In genomic region chr15:66402885-66403284, GRCh38 we compare ENCODE assay signal across 22 cellular contexts. TPM values are rescaled to one million over a fixed set of nuclear protein-coding genes. Genes with fewer than 3 reads are reported as not detected.
DNase-seq lines count a peak whose midpoint lies in the region; ATAC-seq, FAIRE-seq and TF ChIP-seq lines count a peak whose summit lies in the region.
"Had no signal": no experiment of that assay in that cellular context is flagged by ENCODE, and none has a peak within 500 bp of the region (broad histone marks: within the 10 kb centered on the region; RNA-seq: fewer than 3 reads in every experiment).

No MANE protein-coding gene starts in this region.

- DNase-seq in activated CD4-positive, alpha-beta T cell treated with anti-CD3 and anti-CD28 coated beads for 36 hours: no peak
- DNase-seq in activated CD4-positive, alpha-beta T cell treated with anti-CD3 and anti-CD28 coated beads for 48 hours: no peak
- no peak for DNase-seq in GM12891 (ENCODE audit: insufficient read length, low spot score)
- DNase-seq in activated T-helper 1 cell treated with anti-CD3 and anti-CD28 coated beads, Interleukin-12 subunit alpha, Interleukin-12 subunit beta, Interleukin-2, Interleukin-4 antibody, amounts not matched to agents 30 ng/mL and 10 ng/mL and 1 ng/mL, durations not matched to agents 14 hours and 24 hours and 36 hours (ENCODE audit: low spot score): no peak
- no peak for DNase-seq in naive thymus-derived CD8-positive, alpha-beta T cell
- no peak for DNase-seq in sciatic nerve (ENCODE audit: low spot score)
- no peak for DNase-seq in activated CD4-positive, CD25-positive, alpha-beta regulatory T cell treated with anti-CD3 and anti-CD28 coated beads, Interleukin-2, amount 50 U/mL, for 72 hours
- DNase-seq: activated naive CD4-positive, alpha-beta T cell treated with anti-CD3 and anti-CD28 coated beads, Interleukin-2, amount 10 ng/mL, durations not matched to agents 7 days and 5 days; brain microvascular endothelial cell; C1 segment of cervical spinal cord; cortex of kidney; DMS53; kidney; mammary epithelial cell; NCI-H1092 treated with DMSO at 0.1 percent for 48 hours; NCI-H774; nephron progenitor cell; spleen; T-helper 9 cell had no signal

- peak; percentile 26 for FAIRE-seq in GM12891 (lab: Jason Lieb, UNC)
- FAIRE-seq: H54, kidney had no signal

- no peak for TF ChIP-seq POLR2A in GM12891 (IDR thresholded peaks at IDR 0.05; ENCODE audit: low read depth, low read length)

- H3K9me3 Mint-ChIP-seq in activated CD4-positive, alpha-beta T cell treated with anti-CD3 and anti-CD28 coated beads for 36 hours (ENCODE audit: low read depth): no peaks in the 10 kb centered on the region
- H3K9me3 Mint-ChIP-seq in activated T-helper 1 cell treated with anti-CD3 and anti-CD28 coated beads, Interleukin-12 subunit alpha, Interleukin-12 subunit beta, Interleukin-2, Interleukin-4 antibody, amounts not matched to agents 30 ng/mL and 10 ng/mL and 1 ng/mL, durations not matched to agents 14 hours and 24 hours and 36 hours: no peaks in the 10 kb centered on the region
- no peaks in the 10 kb centered on the region for H3K9me3 Mint-ChIP-seq in naive thymus-derived CD8-positive, alpha-beta T cell
- H3K9me3 Mint-ChIP-seq: activated naive CD4-positive, alpha-beta T cell treated with anti-CD3 and anti-CD28 coated beads, Interleukin-2, amount 10 ng/mL, durations not matched to agents 7 days and 5 days; IgD-negative memory B cell; nephron progenitor cell had no signal

- peak overlapping the region; percentile 24 for H3K27ac Mint-ChIP-seq in activated CD4-positive, alpha-beta T cell treated with anti-CD3 and anti-CD28 coated beads for 36 hours
- no peak overlapping the region for H3K27ac Mint-ChIP-seq in activated T-helper 1 cell treated with anti-CD3 and anti-CD28 coated beads, Interleukin-12 subunit alpha, Interleukin-12 subunit beta, Interleukin-2, Interleukin-4 antibody, amounts not matched to agents 30 ng/mL and 10 ng/mL and 1 ng/mL, durations not matched to agents 14 hours and 24 hours and 36 hours
- peak overlapping the region in 8 of 10 donors; percentile 43 to 89 (median 74) for H3K27ac Mint-ChIP-seq in naive thymus-derived CD8-positive, alpha-beta T cell
- H3K27ac Mint-ChIP-seq: IgD-negative memory B cell, nephron progenitor cell had no signal

- intact Hi-C loops in activated CD4-positive, alpha-beta T cell treated with anti-CD3 and anti-CD28 coated beads for 36 hours (cut with DNase I, micrococcal nuclease): loop anchor here in 1 of 2 experiments (5.0 kb wide), 1 partner anchor 46 kb away; the partner anchor contains the start of gene TIPIN
- intact Hi-C loops in activated T-helper 1 cell treated with anti-CD3 and anti-CD28 coated beads, Interleukin-12 subunit alpha, Interleukin-12 subunit beta, Interleukin-2, Interleukin-4 antibody, amounts not matched to agents 30 ng/mL and 10 ng/mL and 1 ng/mL, durations not matched to agents 14 hours and 24 hours and 36 hours (cut with micrococcal nuclease): loop anchor here (2.0 to 5.0 kb wide), 2 partner anchors 16 to 69 kb away; partner anchors contain the start of gene MAP2K1
- intact Hi-C loops in sciatic nerve (cut with DNase I): no loop called here

- H3K4me1 Mint-ChIP-seq in activated CD4-positive, alpha-beta T cell treated with anti-CD3 and anti-CD28 coated beads for 36 hours: peaks cover 85% of the 10 kb centered on the region
- peaks cover 89% of the 10 kb centered on the region for H3K4me1 Mint-ChIP-seq in activated T-helper 1 cell treated with anti-CD3 and anti-CD28 coated beads, Interleukin-12 subunit alpha, Interleukin-12 subunit beta, Interleukin-2, Interleukin-4 antibody, amounts not matched to agents 30 ng/mL and 10 ng/mL and 1 ng/mL, durations not matched to agents 14 hours and 24 hours and 36 hours (ENCODE audit: low read depth)
- H3K4me1 Mint-ChIP-seq in naive thymus-derived CD8-positive, alpha-beta T cell: peaks cover 41 to 86% (median 81%) of the 10 kb centered on the region in 4 donors

- POLR2A ChIA-PET in activated CD4-positive, alpha-beta T cell treated with anti-CD3 and anti-CD28 coated beads for 36 hours (lab: Charles Lee): interaction anchor here (0.5 kb wide), 1 partner anchor 444 kb away, joined by 7 read pairs; no protein-coding TSS in a partner anchor
- POLR2A ChIA-PET in naive thymus-derived CD8-positive, alpha-beta T cell (lab: Charles Lee): interaction anchor here (1.0 kb wide), 1 partner anchor 12 kb away, joined by 3 read pairs; no protein-coding TSS in a partner anchor

- ATAC-seq in activated CD4-positive, alpha-beta T cell treated with anti-CD3 and anti-CD28 coated beads for 36 hours: no peak
- no peak for ATAC-seq in naive thymus-derived CD8-positive, alpha-beta T cell
- ATAC-seq in GM21515 (IDR thresholded peaks at IDR 0.05; ENCODE audit: unreplicated experiment) (no peak), sciatic nerve (no peak)

- peaks cover 16% of the 10 kb centered on the region for H3K36me3 Mint-ChIP-seq in activated CD4-positive, alpha-beta T cell treated with anti-CD3 and anti-CD28 coated beads for 36 hours (ENCODE audit: low read depth)
- peaks cover 24% of the 10 kb centered on the region for H3K36me3 Mint-ChIP-seq in activated T-helper 1 cell treated with anti-CD3 and anti-CD28 coated beads, Interleukin-12 subunit alpha, Interleukin-12 subunit beta, Interleukin-2, Interleukin-4 antibody, amounts not matched to agents 30 ng/mL and 10 ng/mL and 1 ng/mL, durations not matched to agents 14 hours and 24 hours and 36 hours (ENCODE audit: low read depth)
- H3K36me3 Mint-ChIP-seq in naive thymus-derived CD8-positive, alpha-beta T cell: peaks cover 0 to 15% (median 0%) of the 10 kb centered on the region in 3 donors

- CTCF ChIA-PET in activated CD4-positive, alpha-beta T cell treated with anti-CD3 and anti-CD28 coated beads for 36 hours (lab: Charles Lee): interaction anchor here (0.8 to 3.1 kb wide), 7 partner anchors 8 to 48 kb away, joined by 3 to 19 read pairs (median 5); partner anchors contain the start of gene MAP2K1

- no peak overlapping the region for H3K4me3 Mint-ChIP-seq in activated CD4-positive, alpha-beta T cell treated with anti-CD3 and anti-CD28 coated beads for 36 hours
- peak overlapping the region; percentile 36 for H3K4me3 Mint-ChIP-seq in activated T-helper 1 cell treated with anti-CD3 and anti-CD28 coated beads, Interleukin-12 subunit alpha, Interleukin-12 subunit beta, Interleukin-2, Interleukin-4 antibody, amounts not matched to agents 30 ng/mL and 10 ng/mL and 1 ng/mL, durations not matched to agents 14 hours and 24 hours and 36 hours
- peak overlapping the region in 7 of 10 donors; percentile 14 to 87 (median 76) for H3K4me3 Mint-ChIP-seq in naive thymus-derived CD8-positive, alpha-beta T cell
- H3K4me3 Mint-ChIP-seq: nephron progenitor cell had no signal

- H3K27me3 Mint-ChIP-seq in activated CD4-positive, alpha-beta T cell treated with anti-CD3 and anti-CD28 coated beads for 36 hours: no peaks in the 10 kb centered on the region
- no peaks in the 10 kb centered on the region for H3K27me3 Mint-ChIP-seq in activated T-helper 1 cell treated with anti-CD3 and anti-CD28 coated beads, Interleukin-12 subunit alpha, Interleukin-12 subunit beta, Interleukin-2, Interleukin-4 antibody, amounts not matched to agents 30 ng/mL and 10 ng/mL and 1 ng/mL, durations not matched to agents 14 hours and 24 hours and 36 hours (ENCODE audit: insufficient read depth)
- no peaks in the 10 kb centered on the region for H3K27me3 Mint-ChIP-seq in naive thymus-derived CD8-positive, alpha-beta T cell
- H3K27me3 Mint-ChIP-seq: activated naive CD4-positive, alpha-beta T cell treated with anti-CD3 and anti-CD28 coated beads, Interleukin-2, amount 10 ng/mL, durations not matched to agents 7 days and 5 days; IgD-negative memory B cell had no signal

TF ChIP-seq in GM12891, 5 proteins besides CTCF, POLR2A, EP300 and RAD21:
- TF ChIP-seq POU2F2 (IDR thresholded peaks at IDR 0.05; ENCODE audit: low read depth, low read length) (no peak), SPI1 (IDR thresholded peaks at IDR 0.05; ENCODE audit: low read depth, low read length) (no peak), PAX5 (IDR thresholded peaks at IDR 0.05; ENCODE audit: insufficient read depth, low read length, severe bottlenecking) (no peak)

RNA-seq across cellular contexts. Expression of gene MAP2K1, which starts 16.2 kb away (rescaled TPM):
- 100 to 1,000 TPM in 1 of 2 experiments, 10 to 100 TPM in 1; 94.9 to 115 TPM for total RNA-seq in activated CD4-positive, alpha-beta T cell treated with anti-CD3 and anti-CD28 coated beads for 36 hours
- 61.9 TPM for polyA plus RNA-seq in GM12891 (2012; ENCODE audit: low read depth, missing spikeins)
- 82.5 and 86.6 TPM in 2 replicates for total RNA-seq in activated T-helper 1 cell treated with anti-CD3 and anti-CD28 coated beads, Interleukin-12 subunit alpha, Interleukin-12 subunit beta, Interleukin-2, Interleukin-4 antibody, amounts not matched to agents 30 ng/mL and 10 ng/mL and 1 ng/mL, durations not matched to agents 14 hours and 24 hours and 36 hours
- total RNA-seq in naive thymus-derived CD8-positive, alpha-beta T cell: 10 to 100 TPM; 49.3 to 50.8 TPM
- polyA plus RNA-seq in naive thymus-derived CD8-positive, alpha-beta T cell: 10 to 100 TPM; 34.7 to 41.7 (median 39.3) TPM
- 37.2 TPM for total RNA-seq in sciatic nerve

RNA-seq across cellular contexts. Expression of gene TIPIN, which starts 46.4 kb away (rescaled TPM):
- 10 to 100 TPM; 49.9 to 50.8 TPM for total RNA-seq in activated CD4-positive, alpha-beta T cell treated with anti-CD3 and anti-CD28 coated beads for 36 hours
- 22.8 TPM for polyA plus RNA-seq in GM12891 (2012; ENCODE audit: low read depth, missing spikeins)
- total RNA-seq in activated T-helper 1 cell treated with anti-CD3 and anti-CD28 coated beads, Interleukin-12 subunit alpha, Interleukin-12 subunit beta, Interleukin-2, Interleukin-4 antibody, amounts not matched to agents 30 ng/mL and 10 ng/mL and 1 ng/mL, durations not matched to agents 14 hours and 24 hours and 36 hours: 49.2 and 56.0 TPM in 2 replicates
- total RNA-seq in naive thymus-derived CD8-positive, alpha-beta T cell: 10 to 100 TPM; 13.6 to 14.4 TPM
- 10 to 100 TPM in 2 of 3 donors, 1 to 10 TPM in 1; 9.0 to 12.1 (median 10.3) TPM for polyA plus RNA-seq in naive thymus-derived CD8-positive, alpha-beta T cell
- total RNA-seq in sciatic nerve: 10.0 TPM
